9 cellular contexts compared by ENCODE assay signal in genomic region chr13:51070005-51070649, GRCh38. TPM values are rescaled to one million over a fixed set of nuclear protein-coding genes. Genes with fewer than 3 reads are reported as not detected.
DNase-seq lines count a peak whose midpoint lies in the region; ATAC-seq lines count a peak whose summit lies in the region.
"Had no signal": no experiment of that assay in that cellular context is flagged by ENCODE, and none has a peak within 500 bp of the region (broad histone marks: within the 10 kb centered on the region; RNA-seq: fewer than 3 reads in every experiment).

No MANE protein-coding gene starts in this region.

- peak; percentile 70 for ATAC-seq in HG03469 (IDR thresholded peaks at IDR 0.05; ENCODE audit: unreplicated experiment)

- DNase-seq in C1 segment of cervical spinal cord (lab: John Stamatoyannopoulos, UW) (peak in 13 of 14 donors; percentile 18 to 78 (median 52)), GM19240 (ENCODE audit: insufficient read length, low spot score) (peak; percentile 45), NCI-H69 (lab: John Stamatoyannopoulos, UW) (peak; percentile 93), ecto neural progenitor cell (ENCODE audit: low spot score) (peak; percentile 86), lung microvascular endothelial cell (ENCODE audit: low read depth in 2 of 2) (peak; percentile 80 to 81)
- peak; percentile 69 to 72 for DNase-seq in activated CD4-positive, alpha-beta T cell treated with anti-CD3 and anti-CD28 coated beads, Interleukin-2, amount 50 U/mL, for 4 hours
- DNase-seq in stimulated activated CD8-positive, alpha-beta memory T cell treated with anti-CD3 and anti-CD28 coated beads, Interleukin-15, amount 100 ng/mL, for 1 hour (ENCODE audit: low read depth): peak; percentile 68

RNA-seq across cellular contexts. Expression of gene C13orf42, which starts 40.9 kb away (rescaled TPM):
- not detected in 2 replicates for total RNA-seq in lung microvascular endothelial cell
- total RNA-seq: T-helper 2 cell treated with Interferon-gamma antibody and Interleukin-4, amounts not matched to agents 100 ng/mL and 5 ng/mL, for 36 hours had no signal

Comparison
In these comparisons a context has a peak if more than half of its experiments do, and no peak if none do; other contexts are left out.
1. Peak in every context shown above with its lines: DNase-seq and ATAC-seq.